8 cellular contexts compared by ENCODE assay signal in the genomic region with DNA sequence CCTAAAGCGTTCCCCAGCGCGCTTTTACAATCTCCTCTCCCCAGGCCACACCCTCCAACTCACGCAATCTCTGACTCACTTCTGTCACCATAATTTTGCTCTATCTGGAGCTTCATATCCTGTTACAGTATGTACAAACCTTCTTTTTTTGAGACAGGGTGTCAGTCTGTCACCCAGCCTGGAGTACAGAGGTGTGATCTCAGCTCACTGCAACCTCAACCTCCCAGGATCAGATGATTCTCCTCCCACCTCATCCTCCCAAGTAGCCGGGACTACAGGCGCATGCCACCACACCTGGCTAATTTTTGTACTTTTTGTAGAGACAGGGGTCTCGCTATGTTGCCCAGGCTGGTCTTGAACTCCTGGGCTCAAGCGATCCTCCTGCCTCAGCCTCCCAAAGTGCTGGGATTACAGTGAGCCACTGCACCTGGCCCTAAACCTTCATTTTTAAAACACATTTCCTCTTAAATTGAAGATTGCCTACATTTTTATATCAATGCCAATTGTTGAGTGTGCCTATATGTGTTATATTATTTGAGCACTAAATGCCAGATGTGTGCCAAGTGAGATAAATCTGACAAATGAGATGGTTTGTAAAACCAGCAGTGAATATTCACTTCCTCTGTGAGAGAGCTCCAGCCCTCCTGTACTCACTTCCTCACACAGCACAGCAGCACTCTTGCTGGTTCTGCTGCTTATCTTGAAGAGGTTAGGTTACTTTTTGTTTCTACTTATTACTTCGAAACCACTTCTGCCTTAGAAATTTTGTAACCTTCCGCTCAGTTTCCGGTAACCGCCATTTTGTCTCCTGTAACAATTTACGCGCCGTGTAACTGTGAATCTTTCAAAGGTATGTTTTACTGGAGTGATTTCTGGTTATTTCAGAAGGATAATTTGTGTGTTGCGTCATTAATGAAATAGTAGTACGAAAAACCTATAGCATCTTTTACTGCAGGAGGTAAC. TPM values are rescaled to one million over a fixed set of nuclear protein-coding genes. Genes with fewer than 3 reads are reported as not detected.
DNase-seq lines count a peak whose midpoint lies in the region; ATAC-seq and TF ChIP-seq lines count a peak whose summit lies in the region.

No MANE protein-coding gene starts in this region.

- no peak overlapping the region for H3K4me3 Mint-ChIP-seq in stimulated activated effector memory CD8-positive, alpha-beta T cell treated with anti-CD3 and anti-CD28 coated beads, Interleukin-12 subunit alpha, Interleukin-12 subunit beta, amount 100 ng/mL, for 72 hours
- no peak overlapping the region for H3K4me3 Mint-ChIP-seq in endodermal cell

- BruUV-seq in PC-3 (replicated peaks; lab: Mats Ljungman, UMichigan), result no TSS peak

- H4K20me1 ChIP-seq in BLaER1 treated with 17β-estradiol and CSF1 and Interleukin-3, amounts not matched to agents 10 nM and 100 nM, result peaks cover 0 to 4% (median 0%) of the 10 kb centered on the region in 11 experiments; a peak in 1 of 22 replicates
- no peaks in the 10 kb centered on the region for H4K20me1 ChIP-seq in PC-3 (ENCODE audit: low read length)

- H3K4me1 Mint-ChIP-seq in stimulated activated effector memory CD8-positive, alpha-beta T cell treated with anti-CD3 and anti-CD28 coated beads, Interleukin-12 subunit alpha, Interleukin-12 subunit beta, amount 100 ng/mL, for 72 hours, result peaks cover 44% of the 10 kb centered on the region
- peaks cover 8% of the 10 kb centered on the region for H3K4me1 Mint-ChIP-seq in endodermal cell

- CTCF ChIA-PET in PC-3 (lab: Charles Lee), result no interaction called here

- H3K27ac ChIP-seq in BLaER1 treated with 17β-estradiol and CSF1 and Interleukin-3, amounts not matched to agents 10 nM and 100 nM, result peak overlapping the region; percentile 38 to 88 (median 83); a peak in 21 of 22 replicates
- H3K27ac ChIP-seq in right cardiac atrium (ENCODE audit: low read length) (no peak overlapping the region), endodermal cell (ENCODE audit: low read depth, low read length) (no peak overlapping the region), PC-3 (ENCODE audit: low read length) (no peak overlapping the region)

- H3K36me3 Mint-ChIP-seq in stimulated activated effector memory CD8-positive, alpha-beta T cell treated with anti-CD3 and anti-CD28 coated beads, Interleukin-12 subunit alpha, Interleukin-12 subunit beta, amount 100 ng/mL, for 72 hours, result peaks cover 26% of the 10 kb centered on the region
- peaks cover 20% of the 10 kb centered on the region for H3K36me3 Mint-ChIP-seq in endodermal cell (ENCODE audit: low read depth)

- intact Hi-C loops in right cardiac atrium (cut with DNase I), result no loop called here
- intact Hi-C loops in PC-3 (cut with micrococcal nuclease), result no loop called here

- H3K4me1 ChIP-seq in BLaER1 treated with 17β-estradiol and CSF1 and Interleukin-3, amounts not matched to agents 10 nM and 100 nM, result peaks cover 31 to 81% (median 57%) of the 10 kb centered on the region in 10 experiments
- no peaks in the 10 kb centered on the region for H3K4me1 ChIP-seq in right cardiac atrium (ENCODE audit: control insufficient read depth, insufficient read depth, low read length)
- peaks cover 4% of the 10 kb centered on the region for H3K4me1 ChIP-seq in endodermal cell (ENCODE audit: control insufficient read depth, insufficient read depth, low read length)
- no peaks in the 10 kb centered on the region for H3K4me1 ChIP-seq in PC-3 (ENCODE audit: insufficient read depth, low read length)

- no peak overlapping the region for H2AFZ ChIP-seq in PC-3 (ENCODE audit: low read length)

- H3K27me3 Mint-ChIP-seq in endodermal cell (ENCODE audit: insufficient read depth), result peaks cover 3% of the 10 kb centered on the region

- TF ChIP-seq CTCF in endodermal cell (conservative IDR thresholded peaks at IDR 0.05) (no peak), PC-3 (conservative IDR thresholded peaks at IDR 0.05; ENCODE audit: low read depth, low read length) (no peak)

- no peaks in the 10 kb centered on the region for H3F3A ChIP-seq in PC-3 (ENCODE audit: low read length, unreplicated experiment)

- H3K9me3 Mint-ChIP-seq in stimulated activated effector memory CD8-positive, alpha-beta T cell treated with anti-CD3 and anti-CD28 coated beads, Interleukin-12 subunit alpha, Interleukin-12 subunit beta, amount 100 ng/mL, for 72 hours, result no peaks in the 10 kb centered on the region
- peaks cover 4% of the 10 kb centered on the region for H3K9me3 Mint-ChIP-seq in endodermal cell

- peak overlapping the region; percentile 30 to 60 (median 46); a peak in 18 of 20 replicates for H3K4me3 ChIP-seq in BLaER1 treated with 17β-estradiol and CSF1 and Interleukin-3, amounts not matched to agents 10 nM and 100 nM
- H3K4me3 ChIP-seq in right cardiac atrium (ENCODE audit: low read length) (no peak overlapping the region), endodermal cell (ENCODE audit: low read length) (no peak overlapping the region), PC-3 (ENCODE audit: low read length) (no peak overlapping the region)

- no peaks in the 10 kb centered on the region for H3K79me2 ChIP-seq in PC-3 (ENCODE audit: low read length)

- WGBS in right cardiac atrium, result 75% methylated on average over 17 of the region's 17 CpGs
- WGBS in endodermal cell (ENCODE audit: insufficient coverage in 1 of 2, insufficient read length in 1 of 2), 2 experiments, result 79 to 86% methylated on average over 12 to 17 of the region's 17 CpGs

- H3K36me3 ChIP-seq in BLaER1 treated with 17β-estradiol and CSF1 and Interleukin-3, amounts not matched to agents 10 nM and 100 nM, result peaks cover 0 to 75% (median 37%) of the 10 kb centered on the region in 11 experiments; a peak in 14 of 22 replicates
- H3K36me3 ChIP-seq in endodermal cell (ENCODE audit: control insufficient read depth, insufficient read depth, low read length), result peaks cover 6% of the 10 kb centered on the region
- no peaks in the 10 kb centered on the region for H3K36me3 ChIP-seq in PC-3 (ENCODE audit: low read depth, low read length)

- H3K27ac Mint-ChIP-seq in stimulated activated effector memory CD8-positive, alpha-beta T cell treated with anti-CD3 and anti-CD28 coated beads, Interleukin-12 subunit alpha, Interleukin-12 subunit beta, amount 100 ng/mL, for 72 hours, result peak overlapping the region; percentile 77
- no peak overlapping the region for H3K27ac Mint-ChIP-seq in endodermal cell

- peak; percentile 32 to 74 for DNase-seq in activated CD4-positive, alpha-beta T cell treated with anti-CD3 and anti-CD28 coated beads, Interleukin-2, amount 50 U/mL, for 24 hours (ENCODE audit: low read depth in 1 of 2, low spot score in 1 of 2)
- DNase-seq in right cardiac atrium (peak in 1 of 3 donors; percentile 56), endodermal cell (no peak), PC-3 (no peak)
- DNase-seq in stimulated activated effector memory CD8-positive, alpha-beta T cell treated with anti-CD3 and anti-CD28 coated beads, Interleukin-12 subunit alpha, Interleukin-12 subunit beta, amount 100 ng/mL, for 72 hours (ENCODE audit: low spot score in 2 of 2), result peak; percentile 42 to 82

- peak overlapping the region; percentile 55 to 83 (median 70) for H3K4me2 ChIP-seq in BLaER1 treated with 17β-estradiol and CSF1 and Interleukin-3, amounts not matched to agents 10 nM and 100 nM
- no peak overlapping the region for H3K4me2 ChIP-seq in PC-3 (ENCODE audit: low read length)

- H3K27me3 ChIP-seq in BLaER1 treated with 17β-estradiol and CSF1 and Interleukin-3, amounts not matched to agents 10 nM and 100 nM, result no peaks in the 10 kb centered on the region
- H3K27me3 ChIP-seq in right cardiac atrium (ENCODE audit: control insufficient read depth, insufficient read depth) (no peaks in the 10 kb centered on the region), endodermal cell (ENCODE audit: control insufficient read depth, insufficient read depth, low read length, poor library complexity, severe bottlenecking) (no peaks in the 10 kb centered on the region), PC-3 (ENCODE audit: low read length) (no peaks in the 10 kb centered on the region)

- peak overlapping the region; percentile 54 to 74 (median 61); a peak in 21 of 22 replicates for H3K9ac ChIP-seq in BLaER1 treated with 17β-estradiol and CSF1 and Interleukin-3, amounts not matched to agents 10 nM and 100 nM
- H3K9ac ChIP-seq in endodermal cell (ENCODE audit: extremely low read depth, low read length, poor library complexity, severe bottlenecking) (no peak overlapping the region), PC-3 (ENCODE audit: low read length) (no peak overlapping the region)

- H3K9me3 ChIP-seq in BLaER1 treated with 17β-estradiol and CSF1 and Interleukin-3, amounts not matched to agents 10 nM and 100 nM (replicated peaks in 1 of 11), result peaks cover 25 to 81% (median 39%) of the 10 kb centered on the region in 11 experiments
- H3K9me3 ChIP-seq in right cardiac atrium (ENCODE audit: control insufficient read depth, low read length) (no peaks in the 10 kb centered on the region), endodermal cell (ENCODE audit: control insufficient read depth, low read length) (peaks cover 10% of the 10 kb centered on the region), PC-3 (ENCODE audit: low read length) (no peaks in the 10 kb centered on the region)

- no peaks in the 10 kb centered on the region for H3K9me2 ChIP-seq in PC-3 (replicated peaks; ENCODE audit: low read length)

- ATAC-seq in GM19463 (IDR thresholded peaks at IDR 0.05; ENCODE audit: unreplicated experiment), result peak; percentile 96
- ATAC-seq in HG03565 (IDR thresholded peaks at IDR 0.05; ENCODE audit: unreplicated experiment), result peak; percentile 96
- peak; percentile 70 to 82 for ATAC-seq in right cardiac atrium
- peak; percentile 93 for ATAC-seq in stimulated activated effector memory CD8-positive, alpha-beta T cell treated with anti-CD3 and anti-CD28 coated beads, Interleukin-12 subunit alpha, Interleukin-12 subunit beta, amount 100 ng/mL, for 72 hours
- no peak for ATAC-seq in PC-3

- POLR2A ChIA-PET in PC-3 (lab: Charles Lee; ENCODE audit: unreplicated experiment), result no interaction called here

RNA-seq across cellular contexts. Expression of a gene that starts 57.9 kb away (rescaled TPM):
- total RNA-seq in right cardiac atrium (1 to 10 TPM; 5.0 to 8.9 (median 6.8) TPM), endodermal cell (10 to 100 TPM; 26.9 to 28.1 TPM), PC-3 (2014; rRNA removed) (1.5 and 1.9 TPM in 2 replicates)
- 1.5 TPM for polyA plus RNA-seq in right cardiac atrium
- polyA plus RNA-seq in endodermal cell (2013, experiment 1 of 2), result 5.0 TPM
- polyA plus RNA-seq in endodermal cell (2013, experiment 2 of 2), result 4.1 TPM

Comparison
In these comparisons a context has a peak if more than half of its experiments do, and no peak if none do; other contexts are left out.
1. H3K27ac ChIP-seq: peak in BLaER1 treated with 17β-estradiol and CSF1 and Interleukin-3, amounts not matched to agents 10 nM and 100 nM (11 of 11); none in right cardiac atrium (single experiment), endodermal cell (single experiment) and PC-3 (single experiment).
2. H3K4me3 ChIP-seq: peak in BLaER1 treated with 17β-estradiol and CSF1 and Interleukin-3, amounts not matched to agents 10 nM and 100 nM (10 of 10); none in right cardiac atrium (single experiment), endodermal cell (single experiment) and PC-3 (single experiment).
3. H3K9ac ChIP-seq: peak in BLaER1 treated with 17β-estradiol and CSF1 and Interleukin-3, amounts not matched to agents 10 nM and 100 nM (11 of 11); none in endodermal cell (single experiment) and PC-3 (single experiment).
4. DNase-seq: peak in activated CD4-positive, alpha-beta T cell treated with anti-CD3 and anti-CD28 coated beads, Interleukin-2, amount 50 U/mL, for 24 hours (2 of 2) and stimulated activated effector memory CD8-positive, alpha-beta T cell treated with anti-CD3 and anti-CD28 coated beads, Interleukin-12 subunit alpha, Interleukin-12 subunit beta, amount 100 ng/mL, for 72 hours (2 of 2); none in endodermal cell (single experiment) and PC-3 (single experiment).